8 cellular contexts compared by ENCODE assay signal in the genomic region with DNA sequence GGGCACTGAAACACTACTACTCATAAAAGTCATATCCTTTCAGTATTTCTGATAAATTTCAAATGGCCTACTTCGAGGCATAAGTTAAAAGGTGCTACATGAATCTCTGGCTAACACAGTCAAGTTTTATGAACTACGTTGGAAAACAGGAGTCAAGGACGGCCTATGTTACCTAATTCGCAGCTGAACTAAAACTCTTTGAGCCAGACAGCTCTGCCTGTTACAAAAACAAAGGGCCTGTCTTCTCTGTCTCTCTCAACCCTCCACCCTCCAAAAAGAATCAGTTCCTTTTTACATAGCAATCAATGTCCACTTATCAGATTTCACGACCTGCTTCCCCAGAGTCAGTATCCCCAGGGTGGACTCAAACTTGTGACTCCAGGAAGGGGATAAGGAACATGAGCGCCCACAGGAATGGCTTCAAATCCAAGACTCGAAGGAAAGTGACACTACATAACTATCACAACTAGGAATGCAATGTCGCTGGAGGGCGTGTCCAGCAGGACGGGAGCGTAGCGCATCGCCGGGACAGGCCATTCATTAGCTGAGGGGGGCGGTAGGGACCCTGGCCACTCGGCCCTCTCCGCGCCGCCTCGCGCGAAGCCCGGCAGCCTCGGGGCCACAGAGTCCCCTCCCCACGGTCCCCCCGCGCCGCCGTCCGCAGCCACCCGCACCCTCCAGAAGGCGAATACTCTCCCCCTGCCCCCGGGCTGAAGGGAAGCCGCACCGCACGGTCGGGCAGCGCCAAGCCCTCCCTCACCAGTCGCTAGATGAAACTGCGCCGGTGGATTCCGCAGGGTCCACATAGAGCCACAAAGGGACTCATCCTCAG. TPM values are rescaled to one million over a fixed set of nuclear protein-coding genes. Genes with fewer than 3 reads are reported as not detected.
DNase-seq lines count a peak whose midpoint lies in the region; ATAC-seq, FAIRE-seq and TF ChIP-seq lines count a peak whose summit lies in the region.

No MANE protein-coding gene starts in this region.

- peak overlapping the region; percentile 97 for H3K4me3 Mint-ChIP-seq in neural crest cell

- peak; percentile 54 for FAIRE-seq in GM18507 (lab: Jason Lieb, UNC)

- WGBS in gastroesophageal sphincter (ENCODE audit: low coverage in 1 of 2), 2 donors = 3 to 4% methylated on average over 4 to 20 of the region's 42 CpGs

- no peak for TF ChIP-seq EP300 in gastroesophageal sphincter (IDR thresholded peaks at IDR 0.05)

- DNase-seq in C1 segment of cervical spinal cord (lab: John Stamatoyannopoulos, UW) (peak in 8 of 14 donors; percentile 64 to 85 (median 77)), GM18507 (ENCODE audit: extremely low spot score, insufficient read length, low read depth) (peak; percentile 9), NCI-H2107 (lab: John Stamatoyannopoulos, UW) (peak; percentile 5), activated T-helper 1 cell treated with Interleukin-2 at 50 U/mL for 16 hours (ENCODE audit: low read depth) (peak; percentile 20), neural crest cell (ENCODE audit: low read depth, low spot score) (peak; percentile 60), KG1 (lab: John Stamatoyannopoulos, UW) (no peak)

- peak overlapping the region; percentile 86 to 98 (median 96) for H3K27ac ChIP-seq in gastroesophageal sphincter

- H3K27me3 ChIP-seq in gastroesophageal sphincter = no peaks in the 10 kb centered on the region

- TF ChIP-seq CTCF in gastroesophageal sphincter (IDR thresholded peaks at IDR 0.05) (peak in 2 of 4 experiments; percentile 1 to 6), neural crest cell (conservative IDR thresholded peaks at IDR 0.05) (no peak)

- peaks cover 11% of the 10 kb centered on the region for H3K36me3 Mint-ChIP-seq in neural crest cell (ENCODE audit: low read depth)

- peaks cover 39% of the 10 kb centered on the region for H3K4me1 Mint-ChIP-seq in neural crest cell

- no peaks in the 10 kb centered on the region for H3K36me3 ChIP-seq in gastroesophageal sphincter

- H3K9me3 Mint-ChIP-seq in neural crest cell = peaks cover 2% of the 10 kb centered on the region

- H3K9me3 ChIP-seq in gastroesophageal sphincter = no peaks in the 10 kb centered on the region

- H3K27me3 Mint-ChIP-seq in neural crest cell (ENCODE audit: low read depth) = no peaks in the 10 kb centered on the region

- no peak for TF ChIP-seq POLR2A in gastroesophageal sphincter (IDR thresholded peaks at IDR 0.05)

- ATAC-seq in HG02943 (IDR thresholded peaks at IDR 0.05; ENCODE audit: low read depth, unreplicated experiment) (peak; percentile 46), gastroesophageal sphincter (peak; percentile 72)

- H3K4me1 ChIP-seq in gastroesophageal sphincter = peaks cover 0 to 57% (median 11%) of the 10 kb centered on the region in 3 donors

- peak overlapping the region; percentile 55 to 85 for H3K4me3 ChIP-seq in gastroesophageal sphincter

- H3K27ac Mint-ChIP-seq in neural crest cell (ENCODE audit: unreplicated experiment) = peak overlapping the region; percentile 99

RNA-seq across cellular contexts. Expression of a gene that starts 0.5 kb away (rescaled TPM):
- total RNA-seq in gastroesophageal sphincter (10 to 100 TPM; 26.9 to 42.3 (median 30.8) TPM), neural crest cell (26.5 and 29.2 TPM in 2 replicates)
